In the genomic region with DNA sequence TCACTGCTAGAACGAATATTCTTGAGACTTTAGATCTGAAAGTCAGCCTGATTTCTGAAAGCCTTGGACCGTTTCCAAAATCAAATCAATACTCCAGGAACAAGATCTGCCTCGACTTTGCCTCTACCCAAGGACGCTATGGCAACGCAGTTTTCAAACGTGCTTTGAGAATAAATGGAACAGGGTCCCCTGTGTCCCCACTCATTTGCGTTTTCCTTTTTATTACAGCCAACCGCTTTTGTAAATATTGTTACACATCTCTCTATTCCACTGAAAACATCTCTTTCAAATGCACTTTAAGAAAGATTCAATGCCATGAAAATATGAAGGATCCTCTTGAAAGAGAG, we compare ENCODE assay signal across 1 cellular context.
TF ChIP-seq lines count a peak whose summit lies in the region.

No MANE protein-coding gene starts in this region.

TF ChIP-seq in K562, 482 proteins besides CTCF, POLR2A, EP300 and RAD21:
- TF ChIP-seq, protein P1, sequence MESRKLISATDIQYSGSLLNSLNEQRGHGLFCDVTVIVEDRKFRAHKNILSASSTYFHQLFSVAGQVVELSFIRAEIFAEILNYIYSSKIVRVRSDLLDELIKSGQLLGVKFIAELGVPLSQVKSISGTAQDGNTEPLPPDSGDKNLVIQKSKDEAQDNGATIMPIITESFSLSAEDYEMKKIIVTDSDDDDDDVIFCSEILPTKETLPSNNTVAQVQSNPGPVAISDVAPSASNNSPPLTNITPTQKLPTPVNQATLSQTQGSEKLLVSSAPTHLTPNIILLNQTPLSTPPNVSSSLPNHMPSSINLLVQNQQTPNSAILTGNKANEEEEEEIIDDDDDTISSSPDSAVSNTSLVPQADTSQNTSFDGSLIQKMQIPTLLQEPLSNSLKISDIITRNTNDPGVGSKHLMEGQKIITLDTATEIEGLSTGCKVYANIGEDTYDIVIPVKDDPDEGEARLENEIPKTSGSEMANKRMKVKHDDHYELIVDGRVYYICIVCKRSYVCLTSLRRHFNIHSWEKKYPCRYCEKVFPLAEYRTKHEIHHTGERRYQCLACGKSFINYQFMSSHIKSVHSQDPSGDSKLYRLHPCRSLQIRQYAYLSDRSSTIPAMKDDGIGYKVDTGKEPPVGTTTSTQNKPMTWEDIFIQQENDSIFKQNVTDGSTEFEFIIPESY (CRISPR knock-in tag; IDR thresholded peaks at IDR 0.05) = 0 out of 2 replicates have a peak, but pooled peaks have one; percentile 38
- 0 out of 2 replicates have a peak, but pooled peaks have one; percentile 25 for TF ChIP-seq FOXK1 (CRISPR knock-in tag; IDR thresholded peaks at IDR 0.05; ENCODE audit: borderline replicate concordance)
- TF ChIP-seq, protein P2, sequence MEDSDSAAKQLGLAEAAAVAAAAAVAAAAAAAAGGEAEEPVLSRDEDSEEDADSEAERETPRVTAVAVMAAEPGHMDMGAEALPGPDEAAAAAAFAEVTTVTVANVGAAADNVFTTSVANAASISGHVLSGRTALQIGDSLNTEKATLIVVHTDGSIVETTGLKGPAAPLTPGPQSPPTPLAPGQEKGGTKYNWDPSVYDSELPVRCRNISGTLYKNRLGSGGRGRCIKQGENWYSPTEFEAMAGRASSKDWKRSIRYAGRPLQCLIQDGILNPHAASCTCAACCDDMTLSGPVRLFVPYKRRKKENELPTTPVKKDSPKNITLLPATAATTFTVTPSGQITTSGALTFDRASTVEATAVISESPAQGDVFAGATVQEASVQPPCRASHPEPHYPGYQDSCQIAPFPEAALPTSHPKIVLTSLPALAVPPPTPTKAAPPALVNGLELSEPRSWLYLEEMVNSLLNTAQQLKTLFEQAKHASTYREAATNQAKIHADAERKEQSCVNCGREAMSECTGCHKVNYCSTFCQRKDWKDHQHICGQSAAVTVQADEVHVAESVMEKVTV (CRISPR knock-in tag; IDR thresholded peaks at IDR 0.05) = peak; percentile 4; the same call in 1 of the 2 replicates
- peak; percentile 10; the same call in 1 of the 2 replicates for TF ChIP-seq ZNF589 (CRISPR knock-in tag; IDR thresholded peaks at IDR 0.05; ENCODE audit: low read depth)
- peak; percentile 70 for TF ChIP-seq NFIC (IDR thresholded peaks at IDR 0.05)
